29 cellular contexts compared by ENCODE assay signal in genomic region chr13:110128546-110128945, GRCh38.
A peak's percentile ranks its signal among the peaks of the same experiment; 100 is the strongest.
DNase-seq lines count a peak whose midpoint lies in the region; ATAC-seq and TF ChIP-seq lines count a peak whose summit lies in the region.
"Had no signal": no experiment of that assay in that cellular context is flagged by ENCODE, and none has a peak within 500 bp of the region (broad histone marks: within the 10 kb centered on the region; RNA-seq: fewer than 3 reads in every experiment).

No MANE protein-coding gene starts in this region.

- peak overlapping the region; percentile 93 for H3K27ac ChIP-seq in left ventricle myocardium inferior (replicated peaks)
- H3K27ac ChIP-seq: HL-60, uterus had no signal

- H3K4me1 ChIP-seq in left ventricle myocardium inferior, result peaks cover 57% of the 10 kb centered on the region
- H3K4me1 ChIP-seq: uterus had no signal

- H3K9me3 ChIP-seq in left ventricle myocardium inferior (replicated peaks), result no peaks in the 10 kb centered on the region
- H3K9me3 ChIP-seq: esophagus squamous epithelium, uterus had no signal

- peak overlapping the region; percentile 5 for H3K4me3 ChIP-seq in left ventricle myocardium inferior
- H3K4me3 ChIP-seq: esophagus squamous epithelium, uterus had no signal

- DNase-seq in left ventricle myocardium inferior, result no peak
- DNase-seq in left cardiac atrium, result no peak
- DNase-seq in SHP77 (lab: John Stamatoyannopoulos, UW), result peak; percentile 47 to 52
- peak; percentile 12 for DNase-seq in fibroblast of peridontal ligament (ENCODE audit: extremely low read depth)
- no peak for DNase-seq in stimulated activated naive B cell treated with anti-CD40 and anti-IgM and Interleukin-4, amounts not matched to agents 10 μg/mL and 1 μg/mL and 100 μg/mL, for 72 hours
- DNase-seq in COLO668 (lab: John Stamatoyannopoulos, UW; ENCODE audit: unreplicated experiment), result no peak
- no peak for DNase-seq in activated gamma-delta T cell (lab: John Stamatoyannopoulos, UW)
- DNase-seq: activated CD4-positive, alpha-beta T cell treated with anti-CD3 and anti-CD28 coated beads for 1 hour; activated naive CD4-positive, alpha-beta T cell treated with anti-CD3 and anti-CD28 coated beads, Interleukin-2, amount 50 U/mL, for 16 hours; activated T-cell treated with anti-CD3 and anti-CD28 coated beads, Interleukin-2, amount 50 U/mL, for 72 hours; aorta; C1 segment of cervical spinal cord; Calu3; effector CD8-positive, alpha-beta T cell; esophagus squamous epithelium; H9; natural killer cell; NCI-H1436; NCI-H2171; NCI-H69; SIG-M5; stimulated activated CD4-positive, alpha-beta T cell treated with anti-CD3 and anti-CD28 coated beads, Interleukin-1b, Interleukin-23, amount 100 ng/mL, for 48 hours; T-cell; uterus had no signal

- no peak overlapping the region for H3K4me3 Mint-ChIP-seq in stimulated activated naive B cell treated with anti-CD40 and anti-IgM and Interleukin-4, amounts not matched to agents 10 μg/mL and 1 μg/mL and 100 μg/mL, for 72 hours
- H3K4me3 Mint-ChIP-seq: activated T-cell treated with anti-CD3 and anti-CD28 coated beads, Interleukin-2, amount 50 U/mL, for 72 hours; central memory CD8-positive, alpha-beta T cell; H9; mesothelial cell of epicardium; natural killer cell; T-cell had no signal

- ATAC-seq in left cardiac atrium, result no peak
- peak; percentile 57 to 73 for ATAC-seq in stimulated activated naive B cell treated with anti-CD40 and anti-IgM and Interleukin-4, amounts not matched to agents 10 μg/mL and 1 μg/mL and 100 μg/mL, for 72 hours (replicated peaks)
- ATAC-seq in HG03025 (IDR thresholded peaks at IDR 0.05; ENCODE audit: low FRiP score, unreplicated experiment), result no peak
- ATAC-seq: activated T-cell treated with anti-CD3 and anti-CD28 coated beads, Interleukin-2, amount 50 U/mL, for 72 hours; HepG2; natural killer cell; T-cell had no signal

- H3K27ac Mint-ChIP-seq in stimulated activated naive B cell treated with anti-CD40 and anti-IgM and Interleukin-4, amounts not matched to agents 10 μg/mL and 1 μg/mL and 100 μg/mL, for 72 hours, result no peak overlapping the region
- H3K27ac Mint-ChIP-seq: activated T-cell treated with anti-CD3 and anti-CD28 coated beads, Interleukin-2, amount 50 U/mL, for 72 hours; H9; mesothelial cell of epicardium; natural killer cell; T-cell had no signal

- H3K4me1 Mint-ChIP-seq in stimulated activated naive B cell treated with anti-CD40 and anti-IgM and Interleukin-4, amounts not matched to agents 10 μg/mL and 1 μg/mL and 100 μg/mL, for 72 hours, result peaks cover 2 to 20% of the 10 kb centered on the region in 2 donors
- H3K4me1 Mint-ChIP-seq: central memory CD8-positive, alpha-beta T cell; natural killer cell; T-cell had no signal

- no peaks in the 10 kb centered on the region for H3K36me3 Mint-ChIP-seq in stimulated activated naive B cell treated with anti-CD40 and anti-IgM and Interleukin-4, amounts not matched to agents 10 μg/mL and 1 μg/mL and 100 μg/mL, for 72 hours
- H3K36me3 Mint-ChIP-seq: mesothelial cell of epicardium, natural killer cell, T-cell had no signal

- intact Hi-C loops in left ventricle myocardium inferior (cut with micrococcal nuclease) (no loop called here), left cardiac atrium (cut with DNase I) (loop anchor here in 1 of 2 donors (10.0 kb wide), 1 partner anchor 984 kb away; no protein-coding TSS in a partner anchor)

- peaks cover 0 to 1% of the 10 kb centered on the region in 2 donors for H3K9me3 Mint-ChIP-seq in stimulated activated naive B cell treated with anti-CD40 and anti-IgM and Interleukin-4, amounts not matched to agents 10 μg/mL and 1 μg/mL and 100 μg/mL, for 72 hours
- H3K9me3 Mint-ChIP-seq: activated T-cell treated with anti-CD3 and anti-CD28 coated beads, Interleukin-2, amount 50 U/mL, for 72 hours; central memory CD8-positive, alpha-beta T cell; H9; mesothelial cell of epicardium; natural killer cell; T-cell had no signal

- peaks cover 20 to 36% of the 10 kb centered on the region in 2 donors for H3K27me3 Mint-ChIP-seq in stimulated activated naive B cell treated with anti-CD40 and anti-IgM and Interleukin-4, amounts not matched to agents 10 μg/mL and 1 μg/mL and 100 μg/mL, for 72 hours

- TF ChIP-seq CTCF in left ventricle myocardium inferior (IDR thresholded peaks at IDR 0.05; ENCODE audit: borderline replicate concordance), result no peak

- no peaks in the 10 kb centered on the region for H3K27me3 ChIP-seq in left ventricle myocardium inferior (ENCODE audit: low read depth)
- H3K27me3 ChIP-seq: esophagus squamous epithelium, uterus had no signal

- H3K36me3 ChIP-seq in left ventricle myocardium inferior, result no peaks in the 10 kb centered on the region
- H3K36me3 ChIP-seq: esophagus squamous epithelium, uterus had no signal

Comparison
In these comparisons a context has a peak if more than half of its experiments do, and no peak if none do; other contexts are left out.
1. DNase-seq: peak in SHP77 (2 of 2) and fibroblast of peridontal ligament (single experiment); none in left ventricle myocardium inferior (single experiment), left cardiac atrium (single experiment), stimulated activated naive B cell treated with anti-CD40 and anti-IgM and Interleukin-4, amounts not matched to agents 10 μg/mL and 1 μg/mL and 100 μg/mL, for 72 hours (single experiment), COLO668 (single experiment) and activated gamma-delta T cell (single experiment).
2. ATAC-seq: peak in stimulated activated naive B cell treated with anti-CD40 and anti-IgM and Interleukin-4, amounts not matched to agents 10 μg/mL and 1 μg/mL and 100 μg/mL, for 72 hours (2 of 2); none in left cardiac atrium (0 of 2) and HG03025 (single experiment).